ENCODE assay signal across 8 cellular contexts in the genomic region with DNA sequence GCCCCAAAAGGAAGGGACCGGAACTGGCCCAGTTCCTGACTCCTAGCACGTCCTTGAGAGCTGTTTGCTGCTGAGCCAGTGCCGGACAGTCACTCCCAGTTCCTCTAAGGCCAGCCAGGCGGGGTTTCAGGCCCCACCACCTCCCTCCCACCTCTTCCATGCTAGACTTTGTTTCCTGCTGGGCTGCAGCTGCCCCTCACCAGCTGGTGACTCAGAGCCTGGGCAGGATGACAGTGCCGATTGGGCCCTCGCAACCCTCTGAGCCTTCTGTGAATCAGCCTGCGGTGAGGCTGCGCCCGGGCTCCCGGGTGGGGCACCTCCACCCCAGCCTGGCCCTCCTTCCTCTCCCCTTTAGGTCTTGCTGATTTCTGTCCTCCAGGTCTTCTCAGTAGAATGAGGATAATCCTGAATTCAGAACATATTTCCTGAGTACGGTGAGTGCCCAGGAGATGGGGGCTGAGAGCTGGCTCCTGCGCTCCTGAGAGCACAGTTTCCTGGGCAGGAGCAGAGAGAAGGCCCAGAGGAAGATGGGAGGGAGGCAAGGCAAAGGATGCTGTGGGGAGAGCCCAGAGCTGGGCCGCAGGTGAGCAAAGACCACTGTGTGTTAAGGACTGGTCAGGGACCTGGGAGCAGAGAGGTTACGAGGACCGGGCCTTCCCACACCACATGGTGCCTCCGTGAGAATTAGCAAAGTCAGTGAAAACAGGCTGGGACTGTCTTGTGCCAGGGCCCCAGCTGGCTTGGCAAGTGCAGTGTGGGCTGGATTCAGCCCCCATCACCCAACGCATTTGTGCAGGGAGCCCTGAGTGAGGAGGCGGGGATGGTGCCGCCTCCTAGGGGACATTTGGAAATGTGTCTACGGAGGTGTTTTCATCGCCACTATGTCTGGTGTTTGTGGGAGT. TPM values are rescaled to one million over a fixed set of nuclear protein-coding genes. Genes with fewer than 3 reads are reported as not detected.
DNase-seq lines count a peak whose midpoint lies in the region; TF ChIP-seq lines count a peak whose summit lies in the region.

No MANE protein-coding gene starts in this region.

- H3K9ac ChIP-seq in HUES6 (ENCODE audit: low read length) (peak overlapping the region; percentile 41), neural progenitor cell (no peak overlapping the region)

- H3K4me2 ChIP-seq in neural progenitor cell = peak overlapping the region; percentile 27

- no peaks in the 10 kb centered on the region for H3K9me3 Mint-ChIP-seq in neural progenitor cell

- H3F3A ChIP-seq in neural progenitor cell (ENCODE audit: low read depth) = peaks cover 12% of the 10 kb centered on the region

- H3K4me1 ChIP-seq in HUES6 (ENCODE audit: control insufficient read depth, insufficient read depth, low read length) (peaks cover 17% of the 10 kb centered on the region), neural progenitor cell (peaks cover 7% of the 10 kb centered on the region)

- H3K79me2 ChIP-seq in neural progenitor cell (ENCODE audit: low read depth) = no peaks in the 10 kb centered on the region

- no peaks in the 10 kb centered on the region for H3K36me3 ChIP-seq in HUES6 (ENCODE audit: control insufficient read depth, insufficient read depth, low read length)
- no peaks in the 10 kb centered on the region for H3K36me3 ChIP-seq in neural progenitor cell

- H3K27ac Mint-ChIP-seq in neural progenitor cell = peak overlapping the region; percentile 91

- H3K9me3 ChIP-seq in HUES6 (ENCODE audit: control insufficient read depth, insufficient read depth, low read depth, low read length) = 0 out of 2 replicates have a peak, but pooled peaks cover 2% of the 10 kb centered on the region
- H3K9me3 ChIP-seq in neural progenitor cell (ENCODE audit: low read depth) = no peaks in the 10 kb centered on the region

- no peak overlapping the region; the same call in 1 of the 2 replicates for H3K4me3 ChIP-seq in HUES6 (ENCODE audit: low read depth, low read length)
- H3K4me3 ChIP-seq in fibroblast of the aortic adventitia (ENCODE audit: low read depth, low read length) = peak overlapping the region; percentile 64
- no peak overlapping the region for H3K4me3 ChIP-seq in neural progenitor cell

- H3K27me3 Mint-ChIP-seq in neural progenitor cell (ENCODE audit: insufficient read depth, low read depth) = peaks cover 8% of the 10 kb centered on the region

- DNase-seq in CMK (ENCODE audit: low read depth) (peak; percentile 80), SHP77 (lab: John Stamatoyannopoulos, UW) (peak; percentile 84 to 95), activated gamma-delta T cell (lab: John Stamatoyannopoulos, UW) (peak; percentile 60), fibroblast of the aortic adventitia (ENCODE audit: low read depth) (peak; percentile 96), neural progenitor cell (ENCODE audit: low spot score) (peak; percentile 80), NCI-H187 treated with DMSO at 0.1 percent for 48 hours (lab: John Stamatoyannopoulos, UW) (no peak)
- peak; percentile 77 for DNase-seq in stimulated activated naive CD4-positive, alpha-beta T cell treated with Interleukin-2 at 50 U/mL for 16 hours (lab: John Stamatoyannopoulos, UW)

- TF ChIP-seq CTCF in fibroblast of the aortic adventitia (IDR thresholded peaks at IDR 0.05; ENCODE audit: insufficient read depth, low read length) (peak; percentile 50), neural progenitor cell (IDR thresholded peaks at IDR 0.05) (peak; percentile 48)

- peak overlapping the region; percentile 94 for H2AFZ ChIP-seq in neural progenitor cell (replicated peaks)

- H3K4me3 Mint-ChIP-seq in neural progenitor cell = peak overlapping the region; percentile 55

- H3K27ac ChIP-seq in HUES6 (ENCODE audit: low read depth, low read length) = no peak overlapping the region; the same call in 1 of the 2 replicates
- H3K27ac ChIP-seq in neural progenitor cell = no peak overlapping the region

- H3K27me3 ChIP-seq in HUES6 (ENCODE audit: control insufficient read depth, insufficient read depth, low read length) (no peaks in the 10 kb centered on the region), neural progenitor cell (no peaks in the 10 kb centered on the region)

- no peaks in the 10 kb centered on the region for H3K36me3 Mint-ChIP-seq in neural progenitor cell

- peaks cover 16% of the 10 kb centered on the region for H3K4me1 Mint-ChIP-seq in neural progenitor cell

- no peaks in the 10 kb centered on the region for H4K20me1 ChIP-seq in neural progenitor cell (ENCODE audit: low read depth)

RNA-seq across cellular contexts. Expression of gene STXBP1, which starts 32.9 kb away (rescaled TPM):
- total RNA-seq in fibroblast of the aortic adventitia (ENCODE audit: low replicate concordance) (25.5 and 40.6 TPM in 2 replicates), neural progenitor cell (ENCODE audit: low replicate concordance) (12.0 and 23.1 TPM in 2 replicates)
